14 cellular contexts compared by ENCODE assay signal in genomic region chr22:46753360-46753759, GRCh38. TPM values are rescaled to one million over a fixed set of nuclear protein-coding genes. Genes with fewer than 3 reads are reported as not detected.
DNase-seq lines count a peak whose midpoint lies in the region; ATAC-seq and TF ChIP-seq lines count a peak whose summit lies in the region.
"Had no signal": no experiment of that assay in that cellular context is flagged by ENCODE, and none has a peak within 500 bp of the region (broad histone marks: within the 10 kb centered on the region; RNA-seq: fewer than 3 reads in every experiment).

No MANE protein-coding gene starts in this region.

- no peaks in the 10 kb centered on the region for H3K36me3 ChIP-seq in body of pancreas (replicated peaks in 1 of 2; ENCODE audit: insufficient read depth in 1 of 2, low read depth in 2 of 2)
- H3K36me3 ChIP-seq in left lung, result no peaks in the 10 kb centered on the region
- H3K36me3 ChIP-seq in smooth muscle cell (ENCODE audit: low read depth), result no peaks in the 10 kb centered on the region
- H3K36me3 ChIP-seq: ovary had no signal

- H3K9ac ChIP-seq in smooth muscle cell (ENCODE audit: low read depth), result peak overlapping the region; percentile 82

- no peak overlapping the region for H3K4me3 Mint-ChIP-seq in Calu3 (ENCODE audit: low read depth, unreplicated experiment)
- H3K4me3 Mint-ChIP-seq: activated T-cell treated with anti-CD3 and anti-CD28 coated beads, Interleukin-2, amount 50 U/mL, for 24 hours; CD4-positive, CD25-positive, alpha-beta regulatory T cell; type B pancreatic cell had no signal

- H3K4me3 ChIP-seq in body of pancreas (no peak overlapping the region), left lung (no peak overlapping the region), smooth muscle cell (no peak overlapping the region)
- H3K4me3 ChIP-seq: ovary had no signal

- H3K9me3 ChIP-seq in body of pancreas (no peaks in the 10 kb centered on the region), left lung (peaks cover 0 to 12% of the 10 kb centered on the region in 2 donors), smooth muscle cell (replicated peaks; ENCODE audit: low read depth) (no peaks in the 10 kb centered on the region)
- H3K9me3 ChIP-seq: ovary had no signal

- no peaks in the 10 kb centered on the region for H3K27me3 Mint-ChIP-seq in Calu3 (ENCODE audit: unreplicated experiment)
- H3K27me3 Mint-ChIP-seq: activated T-cell treated with anti-CD3 and anti-CD28 coated beads, Interleukin-2, amount 50 U/mL, for 24 hours; CD4-positive, CD25-positive, alpha-beta regulatory T cell had no signal

- DNase-seq in Calu3, result no peak
- no peak for DNase-seq in body of pancreas
- DNase-seq in left lung, result no peak
- DNase-seq in smooth muscle cell (lab: John Stamatoyannopoulos, UW; ENCODE audit: unreplicated experiment), result no peak
- DNase-seq in middle frontal gyrus (ENCODE audit: extremely low spot score, low spot score), result no peak
- no peak for DNase-seq in activated naive CD4-positive, alpha-beta T cell (lab: John Stamatoyannopoulos, UW)
- no peak for DNase-seq in G401 (ENCODE audit: low spot score)
- no peak for DNase-seq in NOMO-1 (lab: John Stamatoyannopoulos, UW; ENCODE audit: unreplicated experiment in 2 of 2)
- DNase-seq: activated T-cell treated with anti-CD3 and anti-CD28 coated beads, Interleukin-2, amount 50 U/mL, for 24 hours; CD4-positive, CD25-positive, alpha-beta regulatory T cell; NCI-H1092 treated with DMSO at 0.1 percent for 48 hours; NCI-H526 had no signal

- no peak overlapping the region for H2AFZ ChIP-seq in smooth muscle cell (ENCODE audit: low read depth)

- H3K4me2 ChIP-seq in smooth muscle cell, result peak overlapping the region; percentile 27

- H3K27me3 ChIP-seq in body of pancreas (no peaks in the 10 kb centered on the region), left lung (no peaks in the 10 kb centered on the region), smooth muscle cell (ENCODE audit: low read depth) (no peaks in the 10 kb centered on the region)
- H3K27me3 ChIP-seq: ovary had no signal

- H3K4me1 ChIP-seq in body of pancreas (peaks cover 30% of the 10 kb centered on the region), left lung (peaks cover 27 to 86% of the 10 kb centered on the region in 2 donors), smooth muscle cell (ENCODE audit: low read depth) (peaks cover 6% of the 10 kb centered on the region)

- CTCF ChIA-PET in Calu3 (lab: Charles Lee), result interaction anchor here (0.6 to 1.5 kb wide), 2 partner anchors 14 to 451 kb away, joined by 3 to 7 read pairs; partner anchors contain the start of gene CERK

- H3K4me1 Mint-ChIP-seq in Calu3 (ENCODE audit: low read depth, unreplicated experiment), result peaks cover 50% of the 10 kb centered on the region

- no peaks in the 10 kb centered on the region for H4K20me1 ChIP-seq in smooth muscle cell (ENCODE audit: low read depth)

- H3K27ac ChIP-seq in body of pancreas (peak overlapping the region; percentile 63 to 94 (median 76)), left lung (peak overlapping the region; percentile 84 to 97), smooth muscle cell (ENCODE audit: low read depth) (peak overlapping the region; percentile 94)
- H3K27ac ChIP-seq: ovary had no signal

- no peaks in the 10 kb centered on the region for H3K79me2 ChIP-seq in smooth muscle cell (ENCODE audit: low read depth)

- ATAC-seq in body of pancreas (no peak), left lung (no peak)

- intact Hi-C loops in Calu3 (cut with micrococcal nuclease; ENCODE audit: unreplicated experiment) (no loop called here), body of pancreas (cut with DNase I) (no loop called here), left lung (cut with DNase I) (no loop called here)

- peaks cover 11% of the 10 kb centered on the region for H3K36me3 Mint-ChIP-seq in Calu3 (ENCODE audit: insufficient read depth, unreplicated experiment)

- peaks cover 10% of the 10 kb centered on the region for H3F3A ChIP-seq in smooth muscle cell (ENCODE audit: low read depth)

- TF ChIP-seq POLR2A in body of pancreas (IDR thresholded peaks at IDR 0.05), result no peak

- TF ChIP-seq CTCF in Calu3 (IDR thresholded peaks at IDR 0.05; ENCODE audit: unreplicated experiment) (no peak), body of pancreas (IDR thresholded peaks at IDR 0.05) (no peak), left lung (IDR thresholded peaks at IDR 0.05) (no peak), smooth muscle cell (IDR thresholded peaks at IDR 0.05; ENCODE audit: borderline replicate concordance, insufficient read depth, poor library complexity, severe bottlenecking) (no peak)

- peaks cover 5% of the 10 kb centered on the region for H3K9me3 Mint-ChIP-seq in Calu3 (ENCODE audit: low read depth, unreplicated experiment)

- BruUV-seq in Calu3 (replicated peaks; lab: Mats Ljungman, UMichigan), result no TSS peak

- in situ Hi-C loops in G401 (cut with HindIII; ENCODE audit: low sequenced_read_pairs), result no loop called here

- peak overlapping the region; percentile 90 for H3K27ac Mint-ChIP-seq in Calu3 (ENCODE audit: unreplicated experiment)
- H3K27ac Mint-ChIP-seq: type B pancreatic cell had no signal

- WGBS in body of pancreas, 2 donors, result 87 to 90% methylated on average over 2 to 8 of the region's 8 CpGs
- WGBS in smooth muscle cell (ENCODE audit: low lambda C conversion rate), result 93% methylated on average over 8 of the region's 8 CpGs

RNA-seq across cellular contexts. Expression of gene TBC1D22A, which starts 9.1 kb away (rescaled TPM):
- total RNA-seq in Calu3 (2022), result 27.6 and 28.2 TPM in 2 replicates
- 10 to 100 TPM; 21.5 to 23.1 TPM for total RNA-seq in body of pancreas
- 10 to 100 TPM; 27.3 to 33.5 TPM for total RNA-seq in left lung
- 7.2 and 12.5 TPM in 2 replicates for total RNA-seq in smooth muscle cell
- 14.4 and 19.2 TPM in 2 replicates for polyA plus RNA-seq in smooth muscle cell
- 11.1 and 14.1 TPM in 2 replicates for total RNA-seq in G401 (2014; rRNA removed; shearing (Covaris generic))

RNA-seq across cellular contexts. Expression of gene CERK, which starts 15.3 kb away (rescaled TPM):
- 20.3 and 25.0 TPM in 2 replicates for total RNA-seq in Calu3 (2022)
- 10 to 100 TPM; 33.6 to 46.4 TPM for total RNA-seq in body of pancreas
- 10 to 100 TPM; 25.0 to 34.1 TPM for total RNA-seq in left lung
- total RNA-seq in smooth muscle cell, result 25.4 and 30.7 TPM in 2 replicates
- polyA plus RNA-seq in smooth muscle cell, result 23.3 and 25.6 TPM in 2 replicates
- total RNA-seq in G401 (2014; rRNA removed; shearing (Covaris generic)), result 50.3 and 70.0 TPM in 2 replicates
